ENCODE assay signal across 18 cellular contexts in genomic region chr20:57287901-57288300, GRCh38. TPM values are rescaled to one million over a fixed set of nuclear protein-coding genes. Genes with fewer than 3 reads are reported as not detected.
A peak's percentile ranks its signal among the peaks of the same experiment; 100 is the strongest.
DNase-seq lines count a peak whose midpoint lies in the region; ATAC-seq, FAIRE-seq and TF ChIP-seq lines count a peak whose summit lies in the region.
"Had no signal": no experiment of that assay in that cellular context is flagged by ENCODE, and none has a peak within 500 bp of the region (broad histone marks: within the 10 kb centered on the region; RNA-seq: fewer than 3 reads in every experiment).

No MANE protein-coding gene starts in this region.

- H3K4me1 Mint-ChIP-seq in astrocyte (ENCODE audit: low read depth, unreplicated experiment), result peaks cover 27% of the 10 kb centered on the region
- H3K4me1 Mint-ChIP-seq: B cell had no signal

- peak; percentile 6 for ATAC-seq in sciatic nerve

- peak overlapping the region; percentile 36 for H3K27ac Mint-ChIP-seq in astrocyte (ENCODE audit: unreplicated experiment)
- H3K27ac Mint-ChIP-seq: B cell; CD4-positive, alpha-beta T cell had no signal

- H3F3A ChIP-seq in DOHH2 (ENCODE audit: control insufficient read depth, insufficient read depth), result peaks cover 22% of the 10 kb centered on the region

- H3K9me3 Mint-ChIP-seq in astrocyte (ENCODE audit: unreplicated experiment), result no peaks in the 10 kb centered on the region
- H3K9me3 Mint-ChIP-seq: CD4-positive, alpha-beta T cell had no signal

- H3K27me3 Mint-ChIP-seq in astrocyte (ENCODE audit: low read depth, unreplicated experiment), result peaks cover 13% of the 10 kb centered on the region

- H3K9ac ChIP-seq in astrocyte (ENCODE audit: low read length), result no peak overlapping the region
- H3K9ac ChIP-seq: KMS-11 had no signal

- H3K27me3 ChIP-seq in DOHH2 (ENCODE audit: control insufficient read depth, low read length) (no peaks in the 10 kb centered on the region), astrocyte (ENCODE audit: insufficient read depth, low read length) (peaks cover 57% of the 10 kb centered on the region), layer of hippocampus (ENCODE audit: control insufficient read depth, insufficient read depth, low read length) (no peaks in the 10 kb centered on the region), tibial artery (peaks cover 0 to 94% of the 10 kb centered on the region in 2 donors)
- H3K27me3 ChIP-seq: Peyer's patch had no signal

- no peaks in the 10 kb centered on the region for H3K9me2 ChIP-seq in DOHH2 (replicated peaks; ENCODE audit: control insufficient read depth, low read length)

- intact Hi-C loops in sciatic nerve (cut with DNase I) (no loop called here), tibial artery (cut with DNase I; ENCODE audit: low total_unique reads) (no loop called here)

- H3K79me2 ChIP-seq in DOHH2 (ENCODE audit: control insufficient read depth, low read length) (peaks cover 14% of the 10 kb centered on the region), astrocyte (ENCODE audit: insufficient read depth, low read length) (no peaks in the 10 kb centered on the region)

- H3K4me2 ChIP-seq in DOHH2 (ENCODE audit: low read length) (peak overlapping the region; percentile 32), astrocyte (ENCODE audit: low read length) (no peak overlapping the region)
- H3K4me2 ChIP-seq: KMS-11 had no signal

- H2AFZ ChIP-seq in astrocyte (ENCODE audit: low read depth, low read length), result no peak overlapping the region

- H3K9me3 ChIP-seq in DOHH2 (ENCODE audit: control insufficient read depth, insufficient read depth, low read length) (no peaks in the 10 kb centered on the region), astrocyte (ENCODE audit: insufficient read depth, low read depth, low read length) (no peaks in the 10 kb centered on the region), tibial artery (no peaks in the 10 kb centered on the region)
- H3K9me3 ChIP-seq: Peyer's patch had no signal

- no peaks in the 10 kb centered on the region for H4K20me1 ChIP-seq in DOHH2 (ENCODE audit: control insufficient read depth, insufficient read depth, low read depth, low read length)
- no peaks in the 10 kb centered on the region for H4K20me1 ChIP-seq in astrocyte (ENCODE audit: insufficient read depth, low read length)

- no peak overlapping the region for H3K4me3 ChIP-seq in DOHH2 (ENCODE audit: low read length)
- H3K4me3 ChIP-seq in astrocyte (ENCODE audit: insufficient read depth, low read depth, low read length), result no peak overlapping the region
- H3K4me3 ChIP-seq in tibial artery, result no peak overlapping the region
- H3K4me3 ChIP-seq: Peyer's patch had no signal

- H3K27ac ChIP-seq in DOHH2 (ENCODE audit: low read depth, low read length) (peak overlapping the region; percentile 94; the same call in 1 of the 2 replicates), astrocyte (ENCODE audit: low read depth, low read length) (no peak overlapping the region), layer of hippocampus (ENCODE audit: low read depth, low read length) (peak overlapping the region; percentile 43), tibial artery (no peak overlapping the region)
- H3K27ac ChIP-seq: KMS-11, Peyer's patch had no signal

- no peak overlapping the region for H3K4me3 Mint-ChIP-seq in astrocyte (ENCODE audit: unreplicated experiment)
- H3K4me3 Mint-ChIP-seq: B cell; CD4-positive, alpha-beta T cell had no signal

- H3K36me3 ChIP-seq in DOHH2 (ENCODE audit: control insufficient read depth, low read length) (no peaks in the 10 kb centered on the region), astrocyte (ENCODE audit: insufficient read depth, low read length) (no peaks in the 10 kb centered on the region), tibial artery (no peaks in the 10 kb centered on the region)
- H3K36me3 ChIP-seq: Peyer's patch had no signal

- H3K36me3 Mint-ChIP-seq in astrocyte (ENCODE audit: low read depth, unreplicated experiment), result no peaks in the 10 kb centered on the region

- DNase-seq in astrocyte (ENCODE audit: low read depth), result no peak
- DNase-seq in sciatic nerve (ENCODE audit: low spot score), result no peak
- DNase-seq in activated effector memory CD4-positive, alpha-beta T cell treated with Interleukin-2 at 50 U/mL for 16 hours, result no peak
- DNase-seq in activated naive CD4-positive, alpha-beta T cell treated with Interleukin-2 at 50 U/mL for 16 hours, result no peak
- DNase-seq in tibial artery, result no peak
- DNase-seq: CD4-positive, alpha-beta T cell; GDM1; NCI-H1092 treated with DMSO at 0.1 percent for 48 hours; NCI-H187 treated with DMSO at 0.1 percent for 48 hours; NCI-H510A; NCI-H82; Peyer's patch; SIG-M5 had no signal

- TF ChIP-seq CTCF in DOHH2 (IDR thresholded peaks at IDR 0.05; ENCODE audit: low read depth, low read length, poor library complexity, severe bottlenecking), result no peak
- TF ChIP-seq CTCF in astrocyte (IDR thresholded peaks at IDR 0.05; ENCODE audit: insufficient read depth, low read depth, low read length), result no peak
- TF ChIP-seq CTCF in tibial artery (IDR thresholded peaks at IDR 0.05), result no peak

- FAIRE-seq in astrocyte (lab: Jason Lieb, UNC), result no peak

- H3K4me1 ChIP-seq in DOHH2 (ENCODE audit: control insufficient read depth, low read length) (peaks cover 97% of the 10 kb centered on the region), astrocyte (ENCODE audit: insufficient read depth, low read length) (peaks cover 8% of the 10 kb centered on the region), tibial artery (no peaks in the 10 kb centered on the region)
- H3K4me1 ChIP-seq: Peyer's patch had no signal

RNA-seq across cellular contexts. Expression of gene BMP7, which starts 21.5 kb away (rescaled TPM):
- total RNA-seq in astrocyte (12.3 and 15.3 TPM in 2 replicates), sciatic nerve (17.3 TPM)
- total RNA-seq: B cell; CD4-positive, alpha-beta T cell; MCF 10A had no signal

RNA-seq across cellular contexts. Expression of gene SPO11, which starts 41.7 kb away (rescaled TPM):
- total RNA-seq in astrocyte, result not detected in 2 replicates
- total RNA-seq in sciatic nerve, result not detected
- total RNA-seq: B cell; CD4-positive, alpha-beta T cell; MCF 10A; Peyer's patch had no signal

Comparison
In these comparisons a context has a peak if more than half of its experiments do, and no peak if none do; other contexts are left out.
1. H3K27ac ChIP-seq: peak in DOHH2 (single experiment) and layer of hippocampus (single experiment); none in astrocyte (single experiment) and tibial artery (0 of 2).